Comparison of ENCODE assay signal across 15 cellular contexts in genomic region chr16:27284865-27285675, GRCh38. TPM values are rescaled to one million over a fixed set of nuclear protein-coding genes. Genes with fewer than 3 reads are reported as not detected.
DNase-seq lines count a peak whose midpoint lies in the region; ATAC-seq lines count a peak whose summit lies in the region.
"Had no signal": no experiment of that assay in that cellular context is flagged by ENCODE, and none has a peak within 500 bp of the region (broad histone marks: within the 10 kb centered on the region; RNA-seq: fewer than 3 reads in every experiment).

No MANE protein-coding gene starts in this region.

- H3K4me3 Mint-ChIP-seq in activated CD4-positive, alpha-beta T cell treated with anti-CD3 and anti-CD28 coated beads, Interleukin-2, amount 10 ng/mL, durations not matched to agents 7 days and 5 days: no peak overlapping the region
- H3K4me3 Mint-ChIP-seq in stimulated activated naive B cell treated with anti-CD40 and anti-IgM and Interleukin-4, amounts not matched to agents 10 μg/mL and 1 μg/mL and 100 μg/mL, for 72 hours: peak overlapping the region; percentile 30 to 56
- H3K4me3 Mint-ChIP-seq: activated naive CD4-positive, alpha-beta T cell treated with anti-CD3 and anti-CD28 coated beads, Interleukin-2, amount 10 ng/mL, durations not matched to agents 7 days and 5 days had no signal

- in situ Hi-C loops in SK-MEL-5 (cut with HindIII; ENCODE audit: low pct_unique_long_range_greater_than_20kb, low sequenced_read_pairs): no loop called here

- peak; percentile 66 to 67 for ATAC-seq in stimulated activated naive B cell treated with anti-CD40 and anti-IgM and Interleukin-4, amounts not matched to agents 10 μg/mL and 1 μg/mL and 100 μg/mL, for 72 hours (replicated peaks)
- no peak for ATAC-seq in GM18498 (IDR thresholded peaks at IDR 0.05; ENCODE audit: unreplicated experiment)

- H3K27ac ChIP-seq in epithelial cell of prostate: peak overlapping the region; percentile 90

- POLR2A ChIA-PET in activated CD4-positive, alpha-beta T cell treated with anti-CD3 and anti-CD28 coated beads, Interleukin-2, amount 10 ng/mL, durations not matched to agents 7 days and 5 days (lab: Charles Lee): interaction anchor here (0.6 kb wide), 2 partner anchors 27 to 142 kb away, joined by 3 read pairs; no protein-coding TSS in a partner anchor

- peak overlapping the region; percentile 34 for H3K27ac Mint-ChIP-seq in activated CD4-positive, alpha-beta T cell treated with anti-CD3 and anti-CD28 coated beads, Interleukin-2, amount 10 ng/mL, durations not matched to agents 7 days and 5 days
- H3K27ac Mint-ChIP-seq in stimulated activated naive B cell treated with anti-CD40 and anti-IgM and Interleukin-4, amounts not matched to agents 10 μg/mL and 1 μg/mL and 100 μg/mL, for 72 hours: peak overlapping the region; percentile 94
- H3K27ac Mint-ChIP-seq: activated naive CD4-positive, alpha-beta T cell treated with anti-CD3 and anti-CD28 coated beads, Interleukin-2, amount 10 ng/mL, durations not matched to agents 7 days and 5 days had no signal

- no peak for DNase-seq in activated CD4-positive, alpha-beta T cell treated with anti-CD3 and anti-CD28 coated beads, Interleukin-2, amount 10 ng/mL, durations not matched to agents 7 days and 5 days
- DNase-seq in activated CD4-positive, alpha-beta T cell treated with anti-CD3 and anti-CD28 coated beads, Interleukin-2, amount 50 U/mL, for 1 hour: no peak
- DNase-seq in SK-MEL-5 (ENCODE audit: low read depth, low spot score): peak; percentile 54
- DNase-seq in epithelial cell of prostate (ENCODE audit: low read depth, low spot score): no peak
- DNase-seq in stimulated activated naive B cell treated with anti-CD40 and anti-IgM and Interleukin-4, amounts not matched to agents 10 μg/mL and 1 μg/mL and 100 μg/mL, for 72 hours: no peak
- no peak for DNase-seq in Kasumi-1 (lab: John Stamatoyannopoulos, UW)
- no peak for DNase-seq in RPMI8226
- DNase-seq: activated CD4-positive, alpha-beta T cell treated with anti-CD3 and anti-CD28 coated beads, Interleukin-2, amount 50 U/mL, for 4 hours; activated naive CD4-positive, alpha-beta T cell treated with anti-CD3 and anti-CD28 coated beads, Interleukin-2, amount 10 ng/mL, durations not matched to agents 7 days and 5 days; CD8-positive, alpha-beta memory T cell; effector memory CD4-positive, alpha-beta T cell; left ventricle myocardium superior; NCI-H1694; T-helper 9 cell had no signal

- peaks cover 26% of the 10 kb centered on the region for H3K36me3 Mint-ChIP-seq in activated CD4-positive, alpha-beta T cell treated with anti-CD3 and anti-CD28 coated beads, Interleukin-2, amount 10 ng/mL, durations not matched to agents 7 days and 5 days (ENCODE audit: low read depth)
- peaks cover 15 to 26% of the 10 kb centered on the region in 2 donors for H3K36me3 Mint-ChIP-seq in stimulated activated naive B cell treated with anti-CD40 and anti-IgM and Interleukin-4, amounts not matched to agents 10 μg/mL and 1 μg/mL and 100 μg/mL, for 72 hours

- CTCF ChIA-PET in activated CD4-positive, alpha-beta T cell treated with anti-CD3 and anti-CD28 coated beads, Interleukin-2, amount 10 ng/mL, durations not matched to agents 7 days and 5 days (lab: Charles Lee): interaction anchor here (0.6 to 2.3 kb wide), 6 partner anchors 11 to 83 kb away, joined by 3 to 6 read pairs (median 4); no protein-coding TSS in a partner anchor

- H3K27me3 Mint-ChIP-seq in activated CD4-positive, alpha-beta T cell treated with anti-CD3 and anti-CD28 coated beads, Interleukin-2, amount 10 ng/mL, durations not matched to agents 7 days and 5 days: no peaks in the 10 kb centered on the region
- no peaks in the 10 kb centered on the region for H3K27me3 Mint-ChIP-seq in stimulated activated naive B cell treated with anti-CD40 and anti-IgM and Interleukin-4, amounts not matched to agents 10 μg/mL and 1 μg/mL and 100 μg/mL, for 72 hours
- H3K27me3 Mint-ChIP-seq: CD8-positive, alpha-beta memory T cell had no signal

- H3K9me3 Mint-ChIP-seq in activated CD4-positive, alpha-beta T cell treated with anti-CD3 and anti-CD28 coated beads, Interleukin-2, amount 10 ng/mL, durations not matched to agents 7 days and 5 days: peaks cover 5% of the 10 kb centered on the region
- peaks cover 5 to 14% of the 10 kb centered on the region in 2 donors for H3K9me3 Mint-ChIP-seq in stimulated activated naive B cell treated with anti-CD40 and anti-IgM and Interleukin-4, amounts not matched to agents 10 μg/mL and 1 μg/mL and 100 μg/mL, for 72 hours

- H3K4me1 Mint-ChIP-seq in activated CD4-positive, alpha-beta T cell treated with anti-CD3 and anti-CD28 coated beads, Interleukin-2, amount 10 ng/mL, durations not matched to agents 7 days and 5 days: peaks cover 69% of the 10 kb centered on the region
- H3K4me1 Mint-ChIP-seq in stimulated activated naive B cell treated with anti-CD40 and anti-IgM and Interleukin-4, amounts not matched to agents 10 μg/mL and 1 μg/mL and 100 μg/mL, for 72 hours: peaks cover 54 to 76% of the 10 kb centered on the region in 2 donors

RNA-seq across cellular contexts. Expression of gene NSMCE1, which starts 16.5 kb away (rescaled TPM):
- 100 to 1,000 TPM in 1 of 2 experiments, 10 to 100 TPM in 1; 95.8 to 106 TPM for total RNA-seq in activated CD4-positive, alpha-beta T cell treated with anti-CD3 and anti-CD28 coated beads, Interleukin-2, amount 10 ng/mL, durations not matched to agents 7 days and 5 days
- total RNA-seq in SK-MEL-5 (2014; rRNA removed; shearing (Covaris generic)): 65.8 and 77.3 TPM in 2 replicates
- 46.0 and 59.3 TPM in 2 replicates for polyA plus RNA-seq in SK-MEL-5 (2015; cell fraction: cytosol; rRNA removed)
- polyA plus RNA-seq in SK-MEL-5 (2015; cell fraction: nucleus; rRNA removed): 7.4 and 21.3 TPM in 2 replicates

RNA-seq across cellular contexts. Expression of gene IL4R, which starts 28.7 kb away (rescaled TPM):
- total RNA-seq in activated CD4-positive, alpha-beta T cell treated with anti-CD3 and anti-CD28 coated beads, Interleukin-2, amount 10 ng/mL, durations not matched to agents 7 days and 5 days: 100 to 1,000 TPM; 242 to 262 TPM
- 5.3 and 5.6 TPM in 2 replicates for total RNA-seq in SK-MEL-5 (2014; rRNA removed; shearing (Covaris generic))
- polyA plus RNA-seq in SK-MEL-5 (2015; cell fraction: cytosol; rRNA removed): 9.7 and 18.4 TPM in 2 replicates
- polyA plus RNA-seq in SK-MEL-5 (2015; cell fraction: nucleus; rRNA removed): 18.5 and 21.0 TPM in 2 replicates

Comparison
In these comparisons a context has a peak if more than half of its experiments do, and no peak if none do; other contexts are left out.
1. RNA of gene IL4R, which starts 28.7 kb away (total RNA-seq): 242 to 262 TPM in activated CD4-positive, alpha-beta T cell treated with anti-CD3 and anti-CD28 coated beads, Interleukin-2, amount 10 ng/mL, durations not matched to agents 7 days and 5 days; 5.3 to 5.6 TPM in SK-MEL-5; every median in the first group is over 10 times any median in the second.